8 cellular contexts compared by ENCODE assay signal in the genomic region with DNA sequence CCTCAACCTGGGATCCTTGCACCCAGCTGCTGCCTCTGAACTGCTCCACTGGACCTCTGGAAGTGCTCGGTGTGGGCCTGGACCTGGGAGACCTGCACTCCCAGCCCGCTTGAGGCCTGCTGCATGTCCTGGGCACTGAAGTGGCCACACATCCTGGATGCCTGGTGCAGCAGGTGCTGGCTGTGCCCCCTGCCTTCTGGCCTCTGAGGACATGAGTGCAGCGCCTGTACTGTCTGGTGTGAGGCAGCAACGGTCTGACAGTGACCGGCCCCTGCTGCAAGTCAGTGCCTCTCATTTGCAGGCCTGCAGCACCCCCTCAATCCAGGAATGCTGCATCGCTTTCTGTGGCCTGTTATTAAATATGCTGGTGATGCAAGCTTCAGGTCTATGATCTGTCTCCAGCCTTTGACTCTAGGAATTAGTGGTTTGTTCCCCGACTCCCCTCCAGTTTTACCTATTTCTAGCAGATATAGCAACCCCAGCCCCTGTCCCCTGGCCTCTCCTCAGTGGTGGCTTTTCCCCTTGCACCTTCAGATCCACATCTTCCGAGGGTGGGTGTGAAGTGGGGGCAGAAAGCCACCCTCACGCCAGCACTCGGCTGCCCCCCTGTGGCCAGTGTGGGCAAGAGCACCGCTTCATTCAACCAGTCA. TPM values are rescaled to one million over a fixed set of nuclear protein-coding genes. Genes with fewer than 3 reads are reported as not detected.
DNase-seq lines count a peak whose midpoint lies in the region; ATAC-seq and TF ChIP-seq lines count a peak whose summit lies in the region.

No MANE protein-coding gene starts in this region.

- in situ Hi-C loops in T47D (cut with HindIII; ENCODE audit: low pct_unique_long_range_greater_than_20kb, low sequenced_read_pairs) = no loop called here

- CTCF ChIA-PET in activated B cell treated with CpG ODN at 0.5 μM for 24 hours (lab: Charles Lee) = interaction anchor here (0.6 to 12.3 kb wide), 17 partner anchors 11 to 112 kb away, joined by 3 to 342 read pairs (median 5); a partner anchor contains a TSS

- peak overlapping the region; percentile 48 for H3K27ac Mint-ChIP-seq in activated B cell treated with CpG ODN at 0.5 μM for 24 hours

- no peaks in the 10 kb centered on the region for H3K9me3 Mint-ChIP-seq in activated B cell treated with CpG ODN at 0.5 μM for 24 hours

- peak; percentile 63 for ATAC-seq in activated B cell treated with CpG ODN at 0.5 μM for 24 hours (ENCODE audit: low read depth)

- POLR2A ChIA-PET in activated B cell treated with CpG ODN at 0.5 μM for 24 hours (lab: Charles Lee) = interaction anchor here (1.0 to 4.0 kb wide), 5 partner anchors 14 to 57 kb away, joined by 3 to 24 read pairs (median 18); a partner anchor contains a TSS

- intact Hi-C loops in activated B cell treated with CpG ODN at 0.5 μM for 24 hours (cut with micrococcal nuclease) = loop anchor here (1.0 kb wide), 5 partner anchors 32 to 90 kb away; a partner anchor contains a TSS

- peaks cover 6% of the 10 kb centered on the region for H3K36me3 Mint-ChIP-seq in activated B cell treated with CpG ODN at 0.5 μM for 24 hours (ENCODE audit: low read depth)

- H3K27me3 Mint-ChIP-seq in activated B cell treated with CpG ODN at 0.5 μM for 24 hours = peaks cover 8% of the 10 kb centered on the region

- peak; percentile 98 for TF ChIP-seq CTCF in activated B cell treated with CpG ODN at 0.5 μM for 24 hours (IDR thresholded peaks at IDR 0.05)

- H3K4me3 Mint-ChIP-seq in activated B cell treated with CpG ODN at 0.5 μM for 24 hours = peak overlapping the region; percentile 42

- peaks cover 42% of the 10 kb centered on the region for H3K4me1 Mint-ChIP-seq in activated B cell treated with CpG ODN at 0.5 μM for 24 hours

- DNase-seq in NCI-H1436 (lab: John Stamatoyannopoulos, UW) = peak; percentile 70
- no peak for DNase-seq in NCI-H1436 treated with DMSO at 0.1 percent for 48 hours (lab: John Stamatoyannopoulos, UW)
- peak; percentile 17 for DNase-seq in NCI-H1694 (lab: John Stamatoyannopoulos, UW)
- peak; percentile 70 for DNase-seq in activated B cell treated with CpG ODN at 0.5 μM for 24 hours
- DNase-seq in T47D (ENCODE audit: low read depth in 1 of 2, low spot score in 1 of 2) = peak; percentile 54 to 93
- peak; percentile 51 for DNase-seq in kidney tubule cell (ENCODE audit: low spot score)
- DNase-seq in stimulated activated CD4-positive, alpha-beta T cell treated with anti-CD3 and anti-CD28 coated beads, Interleukin-4, amount 100 ng/mL, for 24 hours = peak; percentile 67
- no peak for DNase-seq in GF-D8 (lab: John Stamatoyannopoulos, UW)

RNA-seq across cellular contexts. Expression of a gene that starts 3.6 kb away (rescaled TPM):
- total RNA-seq in activated B cell treated with CpG ODN at 0.5 μM for 24 hours = 0.24 TPM in 1 of 2 replicates, not detected in the other

RNA-seq across cellular contexts. Expression of a gene that starts 13.3 kb away (rescaled TPM):
- total RNA-seq in activated B cell treated with CpG ODN at 0.5 μM for 24 hours = 25.6 and 32.5 TPM in 2 replicates

RNA-seq across cellular contexts. Expression of a gene that starts 31.9 kb away (rescaled TPM):
- total RNA-seq in activated B cell treated with CpG ODN at 0.5 μM for 24 hours = 18.8 and 24.2 TPM in 2 replicates

Comparison
In these comparisons a context has a peak if more than half of its experiments do, and no peak if none do; other contexts are left out.
1. DNase-seq: peak in NCI-H1436 (single experiment), NCI-H1694 (single experiment), activated B cell treated with CpG ODN at 0.5 μM for 24 hours (single experiment), T47D (2 of 2), kidney tubule cell (single experiment) and stimulated activated CD4-positive, alpha-beta T cell treated with anti-CD3 and anti-CD28 coated beads, Interleukin-4, amount 100 ng/mL, for 24 hours (single experiment); none in NCI-H1436 treated with DMSO at 0.1 percent for 48 hours (single experiment) and GF-D8 (single experiment).